ENCODE assay signal across 8 cellular contexts in the genomic region with DNA sequence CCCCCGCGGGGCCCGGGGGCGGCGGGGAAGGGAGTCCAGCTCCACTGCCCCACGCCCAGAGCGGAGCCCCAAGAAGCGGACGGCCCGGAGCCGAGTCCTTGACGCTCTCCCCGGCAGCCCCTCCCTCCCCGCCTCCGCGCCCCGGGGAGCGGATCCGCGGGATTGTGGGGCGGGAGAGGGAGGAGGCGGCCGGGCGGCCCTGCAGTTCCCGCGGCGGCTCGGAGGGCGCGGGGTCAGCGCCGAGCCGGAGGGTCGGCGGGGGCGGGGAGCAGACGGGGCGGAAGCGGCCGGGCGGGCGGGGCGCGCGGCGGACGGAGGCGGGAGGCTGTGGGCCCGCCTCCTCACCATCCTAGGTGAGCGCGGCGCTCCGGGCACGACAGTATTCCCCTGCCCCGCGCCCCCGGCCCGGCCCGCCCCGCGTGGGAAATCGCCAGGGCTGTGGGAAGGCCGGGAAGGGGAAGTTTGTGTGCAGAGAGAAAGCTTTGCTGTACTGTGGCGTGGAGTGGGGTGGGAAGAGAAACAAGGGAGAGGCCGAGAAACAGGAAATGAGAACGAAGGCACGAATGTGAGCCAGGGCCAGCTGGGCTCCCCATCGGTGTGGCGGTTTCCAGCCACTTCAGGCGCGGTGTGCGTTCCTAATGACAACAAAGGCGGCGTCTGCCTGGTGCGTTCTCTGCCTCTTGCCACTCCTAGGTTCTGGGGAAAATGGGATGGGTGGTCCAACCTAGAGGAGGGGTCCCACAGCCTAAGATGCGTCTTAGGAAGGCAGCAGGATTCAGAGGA. TPM values are rescaled to one million over a fixed set of nuclear protein-coding genes. Genes with fewer than 3 reads are reported as not detected.
DNase-seq lines count a peak whose midpoint lies in the region; FAIRE-seq and TF ChIP-seq lines count a peak whose summit lies in the region.

No MANE protein-coding gene starts in this region.

- H2AFZ ChIP-seq in Loucy (ENCODE audit: low read length) (peak overlapping the region; percentile 91), hepatocyte (peak overlapping the region; percentile 95)

- no peak for TF ChIP-seq EP300 in sigmoid colon (IDR thresholded peaks at IDR 0.05)

- TF ChIP-seq CTCF in GM10266 (IDR thresholded peaks at IDR 0.05; ENCODE audit: control insufficient read depth, insufficient read depth, low read depth, missing control alignments), result no peak
- no peak for TF ChIP-seq CTCF in Loucy (conservative IDR thresholded peaks at IDR 0.05; ENCODE audit: low read length)
- no peak for TF ChIP-seq CTCF in ascending aorta (IDR thresholded peaks at IDR 0.05)
- no peak for TF ChIP-seq CTCF in hepatocyte (IDR thresholded peaks at IDR 0.05; ENCODE audit: poor library complexity)
- TF ChIP-seq CTCF in sigmoid colon (IDR thresholded peaks at IDR 0.05), result no peak

- H3K4me3 ChIP-seq in Loucy (ENCODE audit: low read length, poor library complexity, severe bottlenecking) (peak overlapping the region; percentile 81), ascending aorta (peak overlapping the region; percentile 92 to 97), hepatocyte (peak overlapping the region; percentile 93), sigmoid colon (peak overlapping the region; percentile 61 to 97 (median 82))

- H3K36me3 ChIP-seq in Loucy (ENCODE audit: insufficient read depth, low read length), result no peaks in the 10 kb centered on the region
- no peaks in the 10 kb centered on the region for H3K36me3 ChIP-seq in ascending aorta
- no peaks in the 10 kb centered on the region for H3K36me3 ChIP-seq in hepatocyte (replicated peaks; ENCODE audit: insufficient read depth, low read depth)
- H3K36me3 ChIP-seq in sigmoid colon, result no peaks in the 10 kb centered on the region

- no peaks in the 10 kb centered on the region for H3K9me2 ChIP-seq in Loucy (replicated peaks; ENCODE audit: low read depth, low read length)
- no peaks in the 10 kb centered on the region for H3K9me2 ChIP-seq in hepatocyte (replicated peaks; ENCODE audit: insufficient read depth)

- no peaks in the 10 kb centered on the region for H3K9me3 ChIP-seq in Loucy (ENCODE audit: insufficient read depth, low read depth, low read length)
- H3K9me3 ChIP-seq in ascending aorta, result no peaks in the 10 kb centered on the region
- H3K9me3 ChIP-seq in hepatocyte (ENCODE audit: low read depth), result no peaks in the 10 kb centered on the region
- no peaks in the 10 kb centered on the region for H3K9me3 ChIP-seq in sigmoid colon

- H3K4me2 ChIP-seq in Loucy (ENCODE audit: low read depth, low read length, poor library complexity, severe bottlenecking) (peak overlapping the region; percentile 70), hepatocyte (peak overlapping the region; percentile 95)

- peak; percentile 81 for DNase-seq in GM10266 (ENCODE audit: extremely low spot score)
- peak; percentile 52 for DNase-seq in H54 (ENCODE audit: insufficient read length, low spot score)
- peak; percentile 27 for DNase-seq in T follicular helper cell (ENCODE audit: low read depth)
- peak in 1 of 2 donors; percentile 84 for DNase-seq in ascending aorta (ENCODE audit: low spot score in 2 of 2)
- DNase-seq in hepatocyte (ENCODE audit: low spot score), result peak; percentile 90
- peak; percentile 81 for DNase-seq in sigmoid colon
- DNase-seq in epidermal melanocyte (ENCODE audit: insufficient read length, low spot score), result no peak

- peak; percentile 82 for FAIRE-seq in H54 (lab: Jason Lieb, UNC)

- H3K9ac ChIP-seq in Loucy (ENCODE audit: low read depth, low read length, poor library complexity, severe bottlenecking), result peak overlapping the region; percentile 89

- H3K4me1 ChIP-seq in Loucy (ENCODE audit: insufficient read depth, low read length, poor library complexity, severe bottlenecking), result peaks cover 31% of the 10 kb centered on the region
- H3K4me1 ChIP-seq in ascending aorta, result peaks cover 0 to 8% of the 10 kb centered on the region in 2 donors
- H3K4me1 ChIP-seq in hepatocyte (ENCODE audit: insufficient read depth), result peaks cover 12% of the 10 kb centered on the region
- H3K4me1 ChIP-seq in sigmoid colon, result peaks cover 0 to 30% (median 13%) of the 10 kb centered on the region in 4 donors

- WGBS in hepatocyte (ENCODE audit: low lambda C conversion rate, missing lambda C conversion rate), result 2% methylated on average over 17 of the region's 76 CpGs
- WGBS in sigmoid colon, 2 donors, result 0 to 1% methylated on average over 76 of the region's 76 CpGs

- peaks cover 11% of the 10 kb centered on the region for H4K20me1 ChIP-seq in Loucy (ENCODE audit: insufficient read depth, low read length, poor library complexity, severe bottlenecking)
- H4K20me1 ChIP-seq in hepatocyte (ENCODE audit: insufficient read depth, poor library complexity, severe bottlenecking), result no peaks in the 10 kb centered on the region

- no peak; the same call in 1 of the 2 replicates for TF ChIP-seq POLR2A in H54 (IDR thresholded peaks at IDR 0.05; ENCODE audit: low read depth, low read length)
- TF ChIP-seq POLR2A in sigmoid colon (IDR thresholded peaks at IDR 0.05), result peak in 1 of 2 donors; percentile 25

- peaks cover 31% of the 10 kb centered on the region for H3K79me2 ChIP-seq in Loucy (ENCODE audit: insufficient read depth, low read length)
- peaks cover 20% of the 10 kb centered on the region for H3K79me2 ChIP-seq in hepatocyte

- intact Hi-C loops in ascending aorta (cut with DNase I) (loop anchor here (1.0 to 10.0 kb wide), 8 partner anchors 21 to 1499 kb away; a partner anchor contains a TSS), sigmoid colon (cut with DNase I) (loop anchor here (2.0 to 10.0 kb wide), 3 partner anchors 153 to 303 kb away; no protein-coding TSS in a partner anchor)

- H3K27ac ChIP-seq in ascending aorta, result peak overlapping the region; percentile 96 to 98
- H3K27ac ChIP-seq in hepatocyte, result peak overlapping the region; percentile 98
- peak overlapping the region; percentile 87 to 98 (median 96) for H3K27ac ChIP-seq in sigmoid colon

- H3F3A ChIP-seq in Loucy (ENCODE audit: low read depth), result no peaks in the 10 kb centered on the region

- H3K27me3 ChIP-seq in Loucy (ENCODE audit: insufficient read depth, low read length, poor library complexity, severe bottlenecking), result no peaks in the 10 kb centered on the region
- H3K27me3 ChIP-seq in ascending aorta, result no peaks in the 10 kb centered on the region
- H3K27me3 ChIP-seq in hepatocyte, result no peaks in the 10 kb centered on the region
- H3K27me3 ChIP-seq in sigmoid colon, result no peaks in the 10 kb centered on the region

RNA-seq across cellular contexts. Expression of a gene that starts 1.3 kb away (rescaled TPM):
- 17.9 TPM for total RNA-seq in ascending aorta
- total RNA-seq in hepatocyte, result 12.3 and 13.9 TPM in 2 replicates
- 4.9 and 5.1 TPM in 2 replicates for polyA plus RNA-seq in hepatocyte
- total RNA-seq in sigmoid colon, result 10 to 100 TPM; 12.2 to 16.1 (median 13.7) TPM
- 1 to 10 TPM in 1 of 3 donors, under 1 TPM in 2; 0.46 to 3.0 (median 0.60) TPM for polyA plus RNA-seq in sigmoid colon
